ENCODE assay signal across 11 cellular contexts in genomic region chr15:51348688-51349087, GRCh38. TPM values are rescaled to one million over a fixed set of nuclear protein-coding genes. Genes with fewer than 3 reads are reported as not detected.
DNase-seq lines count a peak whose midpoint lies in the region; ATAC-seq and TF ChIP-seq lines count a peak whose summit lies in the region.
"Had no signal": no experiment of that assay in that cellular context is flagged by ENCODE, and none has a peak within 500 bp of the region (broad histone marks: within the 10 kb centered on the region; RNA-seq: fewer than 3 reads in every experiment).

No MANE protein-coding gene starts in this region.

- TF ChIP-seq CTCF in ascending aorta (IDR thresholded peaks at IDR 0.05) (no peak), glutamatergic neuron (IDR thresholded peaks at IDR 0.05; ENCODE audit: partially characterized antibody, unreplicated experiment) (no peak)

- H3K27ac ChIP-seq in ascending aorta, result peak overlapping the region; percentile 70 to 80

- H3K4me1 ChIP-seq in ascending aorta, result peaks cover 4 to 25% of the 10 kb centered on the region in 2 donors

- intact Hi-C loops in ascending aorta (cut with DNase I), result loop anchor here (5.0 kb wide), 1 partner anchor 41 kb away; no protein-coding TSS in a partner anchor

- no peaks in the 10 kb centered on the region for H3K9me3 Mint-ChIP-seq in glutamatergic neuron (ENCODE audit: unreplicated experiment)

- ATAC-seq in GM19395 (IDR thresholded peaks at IDR 0.05; ENCODE audit: unreplicated experiment), result peak; percentile 96
- peak; percentile 79 for ATAC-seq in HG03039 (IDR thresholded peaks at IDR 0.05; ENCODE audit: unreplicated experiment)

- H3K27me3 Mint-ChIP-seq in glutamatergic neuron (ENCODE audit: unreplicated experiment), result no peaks in the 10 kb centered on the region

- no peak overlapping the region for H3K27ac Mint-ChIP-seq in glutamatergic neuron (ENCODE audit: unreplicated experiment)

- H3K9me3 ChIP-seq in ascending aorta, result no peaks in the 10 kb centered on the region
- H3K9me3 ChIP-seq: left lung had no signal

- peak overlapping the region in 1 of 2 donors; percentile 42 for H3K4me3 ChIP-seq in ascending aorta
- H3K4me3 ChIP-seq: left lung had no signal

- H3K36me3 Mint-ChIP-seq in glutamatergic neuron (ENCODE audit: unreplicated experiment), result peaks cover 5% of the 10 kb centered on the region

- H3K4me1 Mint-ChIP-seq in glutamatergic neuron (ENCODE audit: low read depth, unreplicated experiment), result peaks cover 8% of the 10 kb centered on the region

- H3K4me3 Mint-ChIP-seq in glutamatergic neuron (ENCODE audit: unreplicated experiment), result no peak overlapping the region

- DNase-seq in COLO829 (ENCODE audit: low spot score) (peak; percentile 40), ascending aorta (ENCODE audit: low spot score in 2 of 2) (no peak), KG1 (lab: John Stamatoyannopoulos, UW) (no peak), HuH-7 (ENCODE audit: low spot score) (no peak), glutamatergic neuron (no peak)
- no peak for DNase-seq in activated T-cell treated with anti-CD3 and anti-CD28 coated beads, Interleukin-2, amount 50 U/mL, for 1 hour
- DNase-seq: effector CD8-positive, alpha-beta T cell; left lung; NCI-H510A treated with DMSO at 0.1 percent for 48 hours had no signal

- H3K36me3 ChIP-seq in ascending aorta, result no peaks in the 10 kb centered on the region
- H3K36me3 ChIP-seq: left lung had no signal

- no peaks in the 10 kb centered on the region for H3K27me3 ChIP-seq in ascending aorta
- H3K27me3 ChIP-seq: left lung had no signal

RNA-seq across cellular contexts. Expression of gene GLDN, which starts 7.2 kb away (rescaled TPM):
- total RNA-seq in ascending aorta, result 3.4 TPM
- total RNA-seq in glutamatergic neuron (ENCODE audit: unreplicated experiment), result 0.56 TPM

RNA-seq across cellular contexts. Expression of gene CYP19A1, which starts 10.3 kb away (rescaled TPM):
- total RNA-seq in ascending aorta (95.7 TPM), glutamatergic neuron (ENCODE audit: unreplicated experiment) (not detected)

Comparison
In these comparisons a context has a peak if more than half of its experiments do, and no peak if none do; other contexts are left out.
1. RNA of gene CYP19A1, which starts 10.3 kb away (total RNA-seq): 95.7 TPM in ascending aorta (single experiment); not detected in glutamatergic neuron (single experiment); every median in the first group is over 10 times any median in the second.